In the genomic region with DNA sequence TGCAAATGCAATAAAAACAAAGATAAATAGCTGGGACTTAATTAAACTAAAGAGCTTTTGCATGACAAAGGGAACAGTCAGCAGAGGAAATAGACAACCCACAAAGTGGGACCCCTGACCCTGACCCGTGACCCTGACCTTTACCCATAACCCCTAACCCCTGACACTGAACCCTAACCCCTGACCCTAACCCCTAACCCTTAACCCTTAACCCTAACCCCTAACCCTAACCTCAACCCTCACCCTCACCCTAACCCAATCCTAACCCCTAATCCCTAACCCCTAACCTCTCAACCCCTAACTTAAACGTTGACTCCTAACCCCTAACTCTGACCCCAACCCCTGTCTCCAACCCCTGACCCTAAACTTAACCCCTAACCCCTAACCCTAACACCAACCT, we compare ENCODE assay signal across 3 cellular contexts.
DNase-seq lines count a peak whose midpoint lies in the region; ATAC-seq, FAIRE-seq and TF ChIP-seq lines count a peak whose summit lies in the region.
"Not testable (repeated sequence)": the region's sequence is repeated elsewhere in the genome, so short reads cannot be mapped to it uniquely, and the experiment has no call there.

No MANE protein-coding gene starts in this region.

- not testable (repeated sequence) for H3K36me3 ChIP-seq in HEK293 (ENCODE audit: control insufficient read depth in 2 of 2, insufficient read depth in 1 of 2, low read length in 2 of 2); K562 (ENCODE audit: control insufficient read depth, insufficient read depth, low read length); liver (ENCODE audit: control insufficient read depth in 4 of 4, insufficient read depth in 3 of 4, low read depth in 1 of 4, low read length in 3 of 4)

- not testable (repeated sequence) for FAIRE-seq in K562 (lab: Jason Lieb, UNC)

- H3K4me1 ChIP-seq in HEK293 (ENCODE audit: control insufficient read depth, insufficient read depth, low read length); K562 (replicated peaks in 1 of 2; ENCODE audit: control insufficient read depth in 2 of 2, insufficient read depth in 2 of 2, low read length in 2 of 2); liver (ENCODE audit: control insufficient read depth in 4 of 4, insufficient read depth in 4 of 4, low read length in 3 of 4): not testable (repeated sequence)

- in situ Hi-C loops in K562 (cut with MboI): not testable (repeated sequence)

- intact Hi-C loops in K562 (cut with micrococcal nuclease): not testable (repeated sequence)

- not testable (repeated sequence) for TF ChIP-seq CTCF in HEK293 (tag by site-specific recombination; IDR thresholded peaks at IDR 0.05); K562 (IDR thresholded peaks at IDR 0.05 in 2 of 3, conservative IDR thresholded peaks at IDR 0.05 in 1 of 3; ENCODE audit: insufficient read depth in 2 of 3, low read depth in 1 of 3, low read length in 3 of 3); liver (IDR thresholded peaks at IDR 0.05; ENCODE audit: low read depth, low read length, missing input control)

- not testable (repeated sequence) for H3K9me1 ChIP-seq in K562 (ENCODE audit: control insufficient read depth, insufficient read depth, low read length)

- not testable (repeated sequence) for BruUV-seq in K562 (replicated peaks; lab: Mats Ljungman, UMichigan)

- WGBS in K562 (ENCODE audit: insufficient coverage, low coverage, missing lambda C conversion rate): 0% methylated on average over 2 of the region's 2 CpGs
- 36% methylated on average over 2 of the region's 2 CpGs for WGBS in liver

- not testable (repeated sequence) for TF ChIP-seq EP300 in K562 (IDR thresholded peaks at IDR 0.05; ENCODE audit: low read length)

- H3K9me3 ChIP-seq in HEK293 (ENCODE audit: control insufficient read depth, insufficient read depth, low read depth, low read length); K562 (replicated peaks; ENCODE audit: control insufficient read depth, insufficient read depth, low read depth, low read length); liver (ENCODE audit: control insufficient read depth in 4 of 4, low read length in 3 of 4): not testable (repeated sequence)

- CTCF ChIA-PET in HEK293 (lab: Yijun Ruan, JAX); K562 (lab: Yijun Ruan, JAX; ENCODE audit: low intra/inter-chr PET ratio): not testable (repeated sequence)

- not testable (repeated sequence) for H3K27ac ChIP-seq in HEK293 (ENCODE audit: extremely low read depth, low read depth, low read length); K562 (ENCODE audit: extremely low read depth, low read depth, low read length); liver (ENCODE audit: low read depth in 1 of 2, low read length in 2 of 2)

- ATAC-seq in K562: not testable (repeated sequence)

- H3K79me2 ChIP-seq in K562 (ENCODE audit: control insufficient read depth, insufficient read depth, low read length): not testable (repeated sequence)

- TF ChIP-seq RAD21 in K562 (CRISPR knock-in tag; conservative IDR thresholded peaks at IDR 0.05 in 1 of 2, IDR thresholded peaks at IDR 0.05 in 1 of 2); liver (IDR thresholded peaks at IDR 0.05): not testable (repeated sequence)

- H3K27me3 ChIP-seq in K562 (ENCODE audit: control insufficient read depth in 2 of 2, insufficient read depth in 2 of 2, low read length in 2 of 2); liver (ENCODE audit: control insufficient read depth in 4 of 4, insufficient read depth in 4 of 4, low read length in 3 of 4): not testable (repeated sequence)

- not testable (repeated sequence) for H3K4me3 ChIP-seq in HEK293 (ENCODE audit: low read depth, low read length); K562; liver (ENCODE audit: low read depth in 1 of 3, low read length in 3 of 3)

- not testable (repeated sequence) for H3K9ac ChIP-seq in K562 (ENCODE audit: insufficient read depth in 1 of 2, low read depth in 2 of 2, low read length in 2 of 2); liver (ENCODE audit: low read depth in 1 of 2, low read length in 2 of 2)

- TF ChIP-seq POLR2A in K562 (conservative IDR thresholded peaks at IDR 0.05): not testable (repeated sequence)

- not testable (repeated sequence) for DNase-seq in K562 (ENCODE audit: extremely low read depth in 1 of 4, low spot score in 3 of 4)

- H3K4me2 ChIP-seq in K562 (ENCODE audit: insufficient read depth, low read length): not testable (repeated sequence)

- not testable (repeated sequence) for H2AFZ ChIP-seq in K562 (ENCODE audit: low read depth, low read length)

- POLR2A ChIA-PET in HEK293 (lab: Yijun Ruan, JAX); K562 (lab: Yijun Ruan, JAX): not testable (repeated sequence)

- not testable (repeated sequence) for H4K20me1 ChIP-seq in K562 (replicated peaks; ENCODE audit: control insufficient read depth, insufficient read depth, low read length)

TF ChIP-seq in HEK293, 187 proteins besides CTCF, POLR2A, EP300 and RAD21:
- TF ChIP-seq ZBTB48 (tag by site-specific recombination; IDR thresholded peaks at IDR 0.05) (peak; percentile 56), BCL11B (tag by site-specific recombination; IDR thresholded peaks at IDR 0.05; ENCODE audit: low read depth) (peak; percentile 61; the same call in 1 of the 2 replicates)

TF ChIP-seq in K562, 482 proteins besides CTCF, POLR2A, EP300 and RAD21:
- TF ChIP-seq NR2C1 (IDR thresholded peaks at IDR 0.05) (peak; percentile 62), NR2C1 (tag; IDR thresholded peaks at IDR 0.05) (peak; percentile 60), NR2C2 (tag; IDR thresholded peaks at IDR 0.05) (0 out of 2 replicates have a peak, but pooled peaks have one; percentile 19)
- not testable (repeated sequence) for TF ChIP-seq NR2C2 (CRISPR knock-in tag; IDR thresholded peaks at IDR 0.05)

TF ChIP-seq in liver, 16 proteins besides CTCF, POLR2A, EP300 and RAD21:
- TF ChIP-seq NR2F2 (IDR thresholded peaks at IDR 0.05): peak; percentile 79
TF ChIP-seq in liver: peak in this region for 1; not testable (repeated sequence) for 15.
